8 cellular contexts compared by ENCODE assay signal in the genomic region with DNA sequence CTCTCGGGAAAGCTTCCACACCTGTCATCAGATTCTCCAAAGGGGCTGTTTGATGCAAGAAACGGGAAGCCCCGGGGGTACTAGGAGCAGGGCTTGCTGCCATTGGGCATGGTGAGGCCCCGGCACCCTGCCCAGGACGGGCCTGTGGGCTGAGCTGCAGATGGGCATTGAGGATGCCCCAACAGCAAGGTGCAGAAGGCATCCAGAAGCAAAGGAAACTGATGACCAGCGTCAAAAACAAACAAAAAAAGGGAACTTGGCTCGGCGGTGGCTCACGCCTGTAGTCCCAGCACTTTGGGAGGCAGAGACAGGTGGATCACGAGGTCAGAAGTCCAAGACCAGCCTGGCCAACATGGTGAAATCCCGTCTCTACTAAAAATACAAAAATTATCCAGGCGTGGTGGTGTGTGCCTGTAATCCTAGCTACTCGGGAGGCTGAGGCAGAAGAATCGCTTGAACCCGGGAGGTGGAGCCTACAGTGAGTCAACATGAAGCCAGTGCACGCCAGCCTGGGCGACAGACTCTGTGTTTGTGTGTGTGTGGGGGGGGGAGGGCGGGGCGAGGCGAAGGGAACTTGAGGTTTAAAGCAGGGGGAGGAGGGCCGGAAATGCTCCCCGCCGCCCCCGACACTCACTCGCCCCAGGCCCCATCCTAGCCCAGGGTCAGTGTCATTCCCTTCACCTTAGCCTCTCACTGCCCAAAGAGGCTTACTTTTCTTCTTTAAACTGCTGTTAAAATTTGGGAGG. TPM values are rescaled to one million over a fixed set of nuclear protein-coding genes. Genes with fewer than 3 reads are reported as not detected.
DNase-seq lines count a peak whose midpoint lies in the region; ATAC-seq and TF ChIP-seq lines count a peak whose summit lies in the region.

No MANE protein-coding gene starts in this region.

- TF ChIP-seq CTCF in esophagus squamous epithelium (IDR thresholded peaks at IDR 0.05), result no peak

- TF ChIP-seq POLR2A in esophagus squamous epithelium (IDR thresholded peaks at IDR 0.05), result no peak

- H3K4me3 ChIP-seq in Karpas-422 (ENCODE audit: low read length), result peak overlapping the region; percentile 80
- peak overlapping the region in 3 of 4 donors; percentile 45 to 79 (median 73) for H3K4me3 ChIP-seq in esophagus squamous epithelium
- H3K4me3 ChIP-seq in skeletal muscle satellite cell (ENCODE audit: low read length), result peak overlapping the region; percentile 59

- no peaks in the 10 kb centered on the region for H3K9me3 ChIP-seq in Karpas-422 (ENCODE audit: low read length)
- no peaks in the 10 kb centered on the region for H3K9me3 ChIP-seq in esophagus squamous epithelium
- H3K9me3 ChIP-seq in skeletal muscle satellite cell (replicated peaks; ENCODE audit: low read length), result no peaks in the 10 kb centered on the region

- no peak overlapping the region for H2AFZ ChIP-seq in Karpas-422 (ENCODE audit: low read length)

- H3K36me3 ChIP-seq in Karpas-422 (ENCODE audit: insufficient read depth, low read length), result peaks cover 22% of the 10 kb centered on the region
- peaks cover 6 to 40% (median 6%) of the 10 kb centered on the region in 3 donors for H3K36me3 ChIP-seq in esophagus squamous epithelium
- peaks cover 23% of the 10 kb centered on the region for H3K36me3 ChIP-seq in skeletal muscle satellite cell (ENCODE audit: insufficient read depth, low read length)

- H3K27me3 ChIP-seq in Karpas-422 (ENCODE audit: low read length), result no peaks in the 10 kb centered on the region
- H3K27me3 ChIP-seq in esophagus squamous epithelium, result peaks cover 0 to 19% (median 0%) of the 10 kb centered on the region in 4 donors
- no peaks in the 10 kb centered on the region for H3K27me3 ChIP-seq in skeletal muscle satellite cell (ENCODE audit: control insufficient read depth, insufficient read depth, low read length)

- H3K27me3 Mint-ChIP-seq in activated CD8-positive, alpha-beta T cell treated with anti-CD3 and anti-CD28 coated beads, Interleukin-2, amount 10 ng/mL, durations not matched to agents 7 days and 5 days (ENCODE audit: low read depth), result no peaks in the 10 kb centered on the region

- no peaks in the 10 kb centered on the region for H3K9me3 Mint-ChIP-seq in activated CD8-positive, alpha-beta T cell treated with anti-CD3 and anti-CD28 coated beads, Interleukin-2, amount 10 ng/mL, durations not matched to agents 7 days and 5 days (ENCODE audit: insufficient read depth)

- peaks cover 44% of the 10 kb centered on the region for H3K79me2 ChIP-seq in Karpas-422 (ENCODE audit: low read length)

- H3K9me2 ChIP-seq in Karpas-422 (replicated peaks; ENCODE audit: insufficient read depth, low read length), result no peaks in the 10 kb centered on the region

- H3K27ac Mint-ChIP-seq in activated CD8-positive, alpha-beta T cell treated with anti-CD3 and anti-CD28 coated beads, Interleukin-2, amount 10 ng/mL, durations not matched to agents 7 days and 5 days, result peak overlapping the region; percentile 94

- H3K4me2 ChIP-seq in Karpas-422 (ENCODE audit: low read depth, low read length, poor library complexity, severe bottlenecking) (peak overlapping the region; percentile 96), skeletal muscle satellite cell (ENCODE audit: low read length) (peak overlapping the region; percentile 72)

- DNase-seq in Karpas-422, result peak; percentile 88
- peak; percentile 89 for DNase-seq in activated CD8-positive, alpha-beta T cell treated with anti-CD3 and anti-CD28 coated beads, Interleukin-2, amount 10 ng/mL, durations not matched to agents 7 days and 5 days
- DNase-seq in esophagus squamous epithelium (lab: John Stamatoyannopoulos, UW), result no peak
- no peak for DNase-seq in SW 1271 (lab: John Stamatoyannopoulos, UW)
- no peak for DNase-seq in NCI-H2107 treated with DMSO at 0.1 percent for 48 hours (lab: John Stamatoyannopoulos, UW; ENCODE audit: unreplicated experiment)

- POLR2A ChIA-PET in activated CD8-positive, alpha-beta T cell treated with anti-CD3 and anti-CD28 coated beads, Interleukin-2, amount 10 ng/mL, durations not matched to agents 7 days and 5 days (lab: Charles Lee), result interaction anchor here (0.6 to 3.9 kb wide), 9 partner anchors 7 to 346 kb away, joined by 3 to 33 read pairs (median 12); a partner anchor contains a TSS

- ATAC-seq in activated CD8-positive, alpha-beta T cell treated with anti-CD3 and anti-CD28 coated beads, Interleukin-2, amount 10 ng/mL, durations not matched to agents 7 days and 5 days, result peak; percentile 16
- ATAC-seq in GM21423 (IDR thresholded peaks at IDR 0.05; ENCODE audit: unreplicated experiment) (no peak), HG03439 (IDR thresholded peaks at IDR 0.05; ENCODE audit: unreplicated experiment) (no peak)

- H3K4me1 ChIP-seq in Karpas-422 (ENCODE audit: low read length) (peaks cover 55% of the 10 kb centered on the region), esophagus squamous epithelium (peaks cover 23 to 66% (median 41%) of the 10 kb centered on the region in 3 donors), skeletal muscle satellite cell (ENCODE audit: control insufficient read depth, insufficient read depth, low read length) (peaks cover 14% of the 10 kb centered on the region)

- intact Hi-C loops in esophagus squamous epithelium (cut with DNase I), result no loop called here

- peaks cover 64% of the 10 kb centered on the region for H3K4me1 Mint-ChIP-seq in activated CD8-positive, alpha-beta T cell treated with anti-CD3 and anti-CD28 coated beads, Interleukin-2, amount 10 ng/mL, durations not matched to agents 7 days and 5 days (ENCODE audit: low read depth)

- peak overlapping the region; percentile 82 for H3K9ac ChIP-seq in Karpas-422 (ENCODE audit: low read length)
- H3K9ac ChIP-seq in skeletal muscle satellite cell (ENCODE audit: low read depth, low read length), result peak overlapping the region; percentile 79

- peaks cover 67% of the 10 kb centered on the region for H3K36me3 Mint-ChIP-seq in activated CD8-positive, alpha-beta T cell treated with anti-CD3 and anti-CD28 coated beads, Interleukin-2, amount 10 ng/mL, durations not matched to agents 7 days and 5 days (ENCODE audit: low read depth)

- 53 to 68% methylated on average over 14 to 16 of the region's 25 CpGs for WGBS in esophagus squamous epithelium, 2 donors

- peak overlapping the region; percentile 86 for H3K4me3 Mint-ChIP-seq in activated CD8-positive, alpha-beta T cell treated with anti-CD3 and anti-CD28 coated beads, Interleukin-2, amount 10 ng/mL, durations not matched to agents 7 days and 5 days

- H3K27ac ChIP-seq in Karpas-422 (ENCODE audit: low read length), result peak overlapping the region; percentile 96
- peak overlapping the region; percentile 51 to 91 (median 83) for H3K27ac ChIP-seq in esophagus squamous epithelium

- CTCF ChIA-PET in activated CD8-positive, alpha-beta T cell treated with anti-CD3 and anti-CD28 coated beads, Interleukin-2, amount 10 ng/mL, durations not matched to agents 7 days and 5 days (lab: Charles Lee), result interaction anchor here (0.7 to 3.0 kb wide), 8 partner anchors 9 to 276 kb away, joined by 3 to 19 read pairs (median 4); no protein-coding TSS in a partner anchor

- H4K20me1 ChIP-seq in Karpas-422 (ENCODE audit: insufficient read depth, low read depth, low read length), result no peaks in the 10 kb centered on the region

RNA-seq across cellular contexts. Expression of a gene that starts 1.7 kb away (rescaled TPM):
- 200 and 538 TPM in 2 replicates for total RNA-seq in Karpas-422 (2014; rRNA removed; shearing (Covaris generic); ENCODE audit: low replicate concordance)
- total RNA-seq in activated CD8-positive, alpha-beta T cell treated with anti-CD3 and anti-CD28 coated beads, Interleukin-2, amount 10 ng/mL, durations not matched to agents 7 days and 5 days, result 100 to 1,000 TPM; 308 to 309 TPM
- 1 to 10 TPM; 1.6 to 8.5 (median 4.7) TPM for total RNA-seq in esophagus squamous epithelium
- 2.8 and 4.8 TPM in 2 replicates for total RNA-seq in skeletal muscle satellite cell (2012; rRNA removed)

RNA-seq across cellular contexts. Expression of a gene that starts 39.9 kb away (rescaled TPM):
- total RNA-seq in Karpas-422 (2014; rRNA removed; shearing (Covaris generic); ENCODE audit: low replicate concordance), result 25.8 and 27.5 TPM in 2 replicates
- 10 to 100 TPM; 46.0 to 49.9 TPM for total RNA-seq in activated CD8-positive, alpha-beta T cell treated with anti-CD3 and anti-CD28 coated beads, Interleukin-2, amount 10 ng/mL, durations not matched to agents 7 days and 5 days
- 10 to 100 TPM in 3 of 4 donors, 1 to 10 TPM in 1; 9.2 to 25.4 (median 18.6) TPM for total RNA-seq in esophagus squamous epithelium
- 17.3 and 18.3 TPM in 2 replicates for total RNA-seq in skeletal muscle satellite cell (2012; rRNA removed)

Comparison
In these comparisons a context has a peak if more than half of its experiments do, and no peak if none do; other contexts are left out.
1. DNase-seq: peak in Karpas-422 (single experiment) and activated CD8-positive, alpha-beta T cell treated with anti-CD3 and anti-CD28 coated beads, Interleukin-2, amount 10 ng/mL, durations not matched to agents 7 days and 5 days (single experiment); none in esophagus squamous epithelium (single experiment), SW 1271 (0 of 2) and NCI-H2107 treated with DMSO at 0.1 percent for 48 hours (single experiment).
2. RNA of a gene that starts 1.7 kb away (total RNA-seq): 308 to 309 TPM in activated CD8-positive, alpha-beta T cell treated with anti-CD3 and anti-CD28 coated beads, Interleukin-2, amount 10 ng/mL, durations not matched to agents 7 days and 5 days and 200 to 538 TPM in Karpas-422; 1.6 to 8.5 TPM in esophagus squamous epithelium; every median in the first group is over 10 times any median in the second.
3. Peak in every context shown above with its lines, with median percentiles within 50 percentile points of each other: H3K4me3 ChIP-seq.